ENCODE assay signal across 3 cellular contexts in the genomic region with DNA sequence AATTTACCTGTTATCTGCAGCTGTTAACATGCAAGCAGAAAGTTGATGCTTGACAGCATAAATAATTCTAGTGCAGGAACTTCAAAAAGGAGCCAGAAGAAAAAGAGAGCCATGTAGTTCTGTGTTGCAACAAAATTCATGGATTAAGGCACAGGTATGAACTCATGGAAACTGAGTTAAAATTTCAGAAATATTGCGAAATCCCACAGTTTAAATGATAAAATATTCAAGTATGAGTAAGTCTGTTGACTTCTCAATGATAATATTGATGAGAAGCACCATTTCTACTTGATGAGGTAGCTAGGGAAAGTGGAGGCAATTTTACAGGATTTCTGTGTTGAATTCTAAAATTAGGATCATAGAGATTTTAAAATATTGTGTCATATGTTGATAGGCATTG.
TF ChIP-seq lines count a peak whose summit lies in the region.

No MANE protein-coding gene starts in this region.

TF ChIP-seq in HepG2, 621 proteins besides CTCF, POLR2A, EP300 and RAD21:
- TF ChIP-seq CEBPB (IDR thresholded peaks at IDR 0.05; ENCODE audit: borderline replicate concordance, low read depth, low read length), result peak; percentile 82
- no peak for TF ChIP-seq CREB1 (IDR thresholded peaks at IDR 0.05)
- TF ChIP-seq CREB1 (CRISPR knock-in tag; IDR thresholded peaks at IDR 0.05), result no peak

TF ChIP-seq in K562, 482 proteins besides CTCF, POLR2A, EP300 and RAD21:
- TF ChIP-seq TAF15 (IDR thresholded peaks at IDR 0.05; ENCODE audit: low read depth, low read length) (no peak), HNRNPUL1 (IDR thresholded peaks at IDR 0.05; ENCODE audit: low read length) (no peak), ZMIZ1 (IDR thresholded peaks at IDR 0.05; ENCODE audit: low read depth in 2 of 2, low read length in 2 of 2) (no peak), CEBPG (CRISPR knock-in tag; IDR thresholded peaks at IDR 0.05) (no peak), CEBPG (tag; conservative IDR thresholded peaks at IDR 0.05 in 1 of 2, IDR thresholded peaks at IDR 0.05 in 1 of 2) (peak in 1 of 2 experiments; percentile 59; a peak in 1 of 4 replicates), CEBPB (tag; IDR thresholded peaks at IDR 0.05) (peak; percentile 53)
- TF ChIP-seq, protein P1, sequence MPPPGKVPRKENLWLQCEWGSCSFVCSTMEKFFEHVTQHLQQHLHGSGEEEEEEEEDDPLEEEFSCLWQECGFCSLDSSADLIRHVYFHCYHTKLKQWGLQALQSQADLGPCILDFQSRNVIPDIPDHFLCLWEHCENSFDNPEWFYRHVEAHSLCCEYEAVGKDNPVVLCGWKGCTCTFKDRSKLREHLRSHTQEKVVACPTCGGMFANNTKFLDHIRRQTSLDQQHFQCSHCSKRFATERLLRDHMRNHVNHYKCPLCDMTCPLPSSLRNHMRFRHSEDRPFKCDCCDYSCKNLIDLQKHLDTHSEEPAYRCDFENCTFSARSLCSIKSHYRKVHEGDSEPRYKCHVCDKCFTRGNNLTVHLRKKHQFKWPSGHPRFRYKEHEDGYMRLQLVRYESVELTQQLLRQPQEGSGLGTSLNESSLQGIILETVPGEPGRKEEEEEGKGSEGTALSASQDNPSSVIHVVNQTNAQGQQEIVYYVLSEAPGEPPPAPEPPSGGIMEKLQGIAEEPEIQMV (tag; conservative IDR thresholded peaks at IDR 0.05; ENCODE audit: low read depth), result no peak

TF ChIP-seq in H1, 55 proteins besides CTCF, POLR2A, EP300 and RAD21:
- TF ChIP-seq CEBPB (IDR thresholded peaks at IDR 0.05; ENCODE audit: low read depth, low read length) (peak; percentile 80), PHF8 (conservative IDR thresholded peaks at IDR 0.05; ENCODE audit: low read depth, low read length) (no peak)
